17 cellular contexts compared by ENCODE assay signal in genomic region chr22:48923909-48924475, GRCh38.
"Had no signal": no experiment of that assay in that cellular context is flagged by ENCODE, and none has a peak within 500 bp of the region (broad histone marks: within the 10 kb centered on the region; RNA-seq: fewer than 3 reads in every experiment).

No MANE protein-coding gene starts in this region.

- FAIRE-seq: keratinocyte had no signal

- H3K9me3 Mint-ChIP-seq: activated CD4-positive, alpha-beta T cell treated with anti-CD3 and anti-CD28 coated beads, Interleukin-2, amount 10 ng/mL, durations not matched to agents 7 days and 5 days; activated naive CD4-positive, alpha-beta T cell treated with anti-CD3 and anti-CD28 coated beads, Interleukin-2, amount 50 U/mL, for 24 hours; mesothelial cell of epicardium; natural killer cell treated with Interleukin-12 subunit alpha and Interleukin-12 subunit beta and Interleukin-15 and Interleukin-18, amount 100 ng/mL, for 72 hours; T-helper 1 cell treated with Interleukin-12 subunit alpha and Interleukin-12 subunit beta and Interleukin-4 antibody, amounts not matched to agents 30 μg/mL and 1 μg/mL, for 36 hours had no signal

- H3K4me1 ChIP-seq: adrenal gland, foreskin keratinocyte had no signal

- H3K36me3 ChIP-seq: adrenal gland had no signal

- H3K27ac Mint-ChIP-seq: activated CD4-positive, alpha-beta T cell treated with anti-CD3 and anti-CD28 coated beads, Interleukin-2, amount 10 ng/mL, durations not matched to agents 7 days and 5 days; activated CD8-positive, alpha-beta T cell treated with anti-CD3 and anti-CD28 coated beads, Interleukin-2, amount 10 ng/mL, durations not matched to agents 7 days and 5 days; activated naive CD4-positive, alpha-beta T cell treated with anti-CD3 and anti-CD28 coated beads, Interleukin-2, amount 50 U/mL, for 24 hours; mesothelial cell of epicardium; natural killer cell treated with Interleukin-12 subunit alpha and Interleukin-12 subunit beta and Interleukin-15 and Interleukin-18, amount 100 ng/mL, for 72 hours; T-helper 1 cell treated with Interleukin-12 subunit alpha and Interleukin-12 subunit beta and Interleukin-4 antibody, amounts not matched to agents 30 μg/mL and 1 μg/mL, for 36 hours had no signal

- H3K4me1 Mint-ChIP-seq: activated CD4-positive, alpha-beta T cell treated with anti-CD3 and anti-CD28 coated beads, Interleukin-2, amount 10 ng/mL, durations not matched to agents 7 days and 5 days; activated naive CD4-positive, alpha-beta T cell treated with anti-CD3 and anti-CD28 coated beads, Interleukin-2, amount 50 U/mL, for 24 hours; mesothelial cell of epicardium had no signal

- H3K27me3 Mint-ChIP-seq: activated CD4-positive, alpha-beta T cell treated with anti-CD3 and anti-CD28 coated beads, Interleukin-2, amount 10 ng/mL, durations not matched to agents 7 days and 5 days had no signal

- DNase-seq: activated CD4-positive, alpha-beta T cell treated with anti-CD3 and anti-CD28 coated beads, Interleukin-2, amount 10 ng/mL, durations not matched to agents 7 days and 5 days; activated gamma-delta T cell; foreskin keratinocyte; glutamatergic neuron; stimulated activated CD4-positive, alpha-beta T cell treated with anti-CD3 and anti-CD28 coated beads, Interleukin-2, amount 100 ng/mL, for 24 hours; stimulated activated naive CD8-positive, alpha-beta T cell treated with anti-CD3 and anti-CD28 coated beads, Interleukin-15, Interleukin-2, amounts not matched to agents 100 U/mL and 50 U/mL, for 24 hours; trophoblast cell had no signal

- H3K36me3 Mint-ChIP-seq: mesothelial cell of epicardium; natural killer cell treated with Interleukin-12 subunit alpha and Interleukin-12 subunit beta and Interleukin-15 and Interleukin-18, amount 100 ng/mL, for 72 hours had no signal

- ATAC-seq: activated CD4-positive, CD25-positive, alpha-beta regulatory T cell treated with anti-CD3 and anti-CD28 coated beads, Interleukin-2, amount 50 U/mL, for 24 hours; activated CD8-positive, alpha-beta T cell treated with anti-CD3 and anti-CD28 coated beads, Interleukin-2, amount 10 ng/mL, durations not matched to agents 7 days and 5 days; foreskin keratinocyte; left lobe of liver; natural killer cell treated with Interleukin-12 subunit alpha and Interleukin-12 subunit beta and Interleukin-15 and Interleukin-18, amount 100 ng/mL, for 72 hours; stimulated activated naive CD8-positive, alpha-beta T cell treated with anti-CD3 and anti-CD28 coated beads, Interleukin-15, Interleukin-2, amounts not matched to agents 100 U/mL and 50 U/mL, for 24 hours had no signal

- H3K27me3 ChIP-seq: adrenal gland, foreskin keratinocyte had no signal

- H3K4me3 ChIP-seq: adrenal gland, lung had no signal

- H3K4me3 Mint-ChIP-seq: activated CD4-positive, alpha-beta T cell treated with anti-CD3 and anti-CD28 coated beads, Interleukin-2, amount 10 ng/mL, durations not matched to agents 7 days and 5 days; activated CD8-positive, alpha-beta T cell treated with anti-CD3 and anti-CD28 coated beads, Interleukin-2, amount 10 ng/mL, durations not matched to agents 7 days and 5 days; activated naive CD4-positive, alpha-beta T cell treated with anti-CD3 and anti-CD28 coated beads, Interleukin-2, amount 50 U/mL, for 24 hours; mesothelial cell of epicardium; natural killer cell treated with Interleukin-12 subunit alpha and Interleukin-12 subunit beta and Interleukin-15 and Interleukin-18, amount 100 ng/mL, for 72 hours; T-helper 1 cell treated with Interleukin-12 subunit alpha and Interleukin-12 subunit beta and Interleukin-4 antibody, amounts not matched to agents 30 μg/mL and 1 μg/mL, for 36 hours had no signal

- H3K9me3 ChIP-seq: adrenal gland had no signal

- H3K27ac ChIP-seq: adrenal gland, foreskin keratinocyte had no signal
